ENCODE assay signal across 2 cellular contexts in genomic region chr16:23755484-23755809, GRCh38.
TF ChIP-seq lines count a peak whose summit lies in the region.

No MANE protein-coding gene starts in this region.

TF ChIP-seq in GM23338, 12 proteins besides CTCF, POLR2A, EP300 and RAD21:
- TF ChIP-seq EZH2phosphoT487 (IDR thresholded peaks at IDR 0.05; ENCODE audit: unreplicated experiment): no peak
- TF ChIP-seq NANOG (IDR thresholded peaks at IDR 0.05; ENCODE audit: borderline replicate concordance): no peak
- no peak for TF ChIP-seq ZNF462 (CRISPR knock-in tag; IDR thresholded peaks at IDR 0.05)
- TF ChIP-seq EZH2 (IDR thresholded peaks at IDR 0.05; ENCODE audit: low read depth, unreplicated experiment): no peak
- no peak for TF ChIP-seq ZNF114 (CRISPR knock-in tag; IDR thresholded peaks at IDR 0.05)
- TF ChIP-seq JUNB (IDR thresholded peaks at IDR 0.05; ENCODE audit: unreplicated experiment): no peak
- TF ChIP-seq, protein P1, sequence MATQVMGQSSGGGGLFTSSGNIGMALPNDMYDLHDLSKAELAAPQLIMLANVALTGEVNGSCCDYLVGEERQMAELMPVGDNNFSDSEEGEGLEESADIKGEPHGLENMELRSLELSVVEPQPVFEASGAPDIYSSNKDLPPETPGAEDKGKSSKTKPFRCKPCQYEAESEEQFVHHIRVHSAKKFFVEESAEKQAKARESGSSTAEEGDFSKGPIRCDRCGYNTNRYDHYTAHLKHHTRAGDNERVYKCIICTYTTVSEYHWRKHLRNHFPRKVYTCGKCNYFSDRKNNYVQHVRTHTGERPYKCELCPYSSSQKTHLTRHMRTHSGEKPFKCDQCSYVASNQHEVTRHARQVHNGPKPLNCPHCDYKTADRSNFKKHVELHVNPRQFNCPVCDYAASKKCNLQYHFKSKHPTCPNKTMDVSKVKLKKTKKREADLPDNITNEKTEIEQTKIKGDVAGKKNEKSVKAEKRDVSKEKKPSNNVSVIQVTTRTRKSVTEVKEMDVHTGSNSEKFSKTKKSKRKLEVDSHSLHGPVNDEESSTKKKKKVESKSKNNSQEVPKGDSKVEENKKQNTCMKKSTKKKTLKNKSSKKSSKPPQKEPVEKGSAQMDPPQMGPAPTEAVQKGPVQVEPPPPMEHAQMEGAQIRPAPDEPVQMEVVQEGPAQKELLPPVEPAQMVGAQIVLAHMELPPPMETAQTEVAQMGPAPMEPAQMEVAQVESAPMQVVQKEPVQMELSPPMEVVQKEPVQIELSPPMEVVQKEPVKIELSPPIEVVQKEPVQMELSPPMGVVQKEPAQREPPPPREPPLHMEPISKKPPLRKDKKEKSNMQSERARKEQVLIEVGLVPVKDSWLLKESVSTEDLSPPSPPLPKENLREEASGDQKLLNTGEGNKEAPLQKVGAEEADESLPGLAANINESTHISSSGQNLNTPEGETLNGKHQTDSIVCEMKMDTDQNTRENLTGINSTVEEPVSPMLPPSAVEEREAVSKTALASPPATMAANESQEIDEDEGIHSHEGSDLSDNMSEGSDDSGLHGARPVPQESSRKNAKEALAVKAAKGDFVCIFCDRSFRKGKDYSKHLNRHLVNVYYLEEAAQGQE (IDR thresholded peaks at IDR 0.05; ENCODE audit: unreplicated experiment): no peak
- TF ChIP-seq POLR2AphosphoS5 (IDR thresholded peaks at IDR 0.05; ENCODE audit: low read depth): no peak
- TF ChIP-seq CREB1 (CRISPR knock-in tag; IDR thresholded peaks at IDR 0.05; ENCODE audit: low read depth): no peak
- TF ChIP-seq STAT1 (IDR thresholded peaks at IDR 0.05; ENCODE audit: unreplicated experiment): no peak
- TF ChIP-seq ETS1 (IDR thresholded peaks at IDR 0.05): no peak
- TF ChIP-seq ZNF331 (CRISPR knock-in tag; IDR thresholded peaks at IDR 0.05; ENCODE audit: low read depth): no peak

TF ChIP-seq in K562, 482 proteins besides CTCF, POLR2A, EP300 and RAD21:
- no peak for TF ChIP-seq RBM39 (optimal IDR thresholded peaks at IDR 0.05; ENCODE audit: low read depth, low read length)
- TF ChIP-seq, protein P2, sequence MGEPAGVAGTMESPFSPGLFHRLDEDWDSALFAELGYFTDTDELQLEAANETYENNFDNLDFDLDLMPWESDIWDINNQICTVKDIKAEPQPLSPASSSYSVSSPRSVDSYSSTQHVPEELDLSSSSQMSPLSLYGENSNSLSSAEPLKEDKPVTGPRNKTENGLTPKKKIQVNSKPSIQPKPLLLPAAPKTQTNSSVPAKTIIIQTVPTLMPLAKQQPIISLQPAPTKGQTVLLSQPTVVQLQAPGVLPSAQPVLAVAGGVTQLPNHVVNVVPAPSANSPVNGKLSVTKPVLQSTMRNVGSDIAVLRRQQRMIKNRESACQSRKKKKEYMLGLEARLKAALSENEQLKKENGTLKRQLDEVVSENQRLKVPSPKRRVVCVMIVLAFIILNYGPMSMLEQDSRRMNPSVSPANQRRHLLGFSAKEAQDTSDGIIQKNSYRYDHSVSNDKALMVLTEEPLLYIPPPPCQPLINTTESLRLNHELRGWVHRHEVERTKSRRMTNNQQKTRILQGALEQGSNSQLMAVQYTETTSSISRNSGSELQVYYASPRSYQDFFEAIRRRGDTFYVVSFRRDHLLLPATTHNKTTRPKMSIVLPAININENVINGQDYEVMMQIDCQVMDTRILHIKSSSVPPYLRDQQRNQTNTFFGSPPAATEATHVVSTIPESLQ (CRISPR knock-in tag; IDR thresholded peaks at IDR 0.05): no peak
- TF ChIP-seq FIP1L1 (IDR thresholded peaks at IDR 0.05; ENCODE audit: low read depth, low read length, poor library complexity, severe bottlenecking): peak; percentile 3
